Comparison of ENCODE assay signal across 7 cellular contexts in genomic region chr4:143335979-143336827, GRCh38. TPM values are rescaled to one million over a fixed set of nuclear protein-coding genes. Genes with fewer than 3 reads are reported as not detected.
DNase-seq lines count a peak whose midpoint lies in the region; ATAC-seq, FAIRE-seq and TF ChIP-seq lines count a peak whose summit lies in the region.

No MANE protein-coding gene starts in this region.

- DNase-seq in GDM1 (lab: John Stamatoyannopoulos, UW) (peak; percentile 84), HT-29 (ENCODE audit: low spot score) (peak; percentile 82), Peyer's patch (peak; percentile 80 to 93 (median 90)), K562 (ENCODE audit: extremely low read depth in 1 of 4, low spot score in 3 of 4) (peak; percentile 75 to 86 (median 82)), hippocampal formation (lab: John Stamatoyannopoulos, UW) (peak; percentile 86 to 90), putamen (ENCODE audit: low spot score) (peak; percentile 92)

- intact Hi-C loops in K562 (cut with micrococcal nuclease) = loop anchor here (1.0 to 5.0 kb wide), 3 partner anchors 63 to 176 kb away; partner anchors contain the start of gene SMARCA5

- H3K27me3 ChIP-seq in Peyer's patch = no peaks in the 10 kb centered on the region
- H3K27me3 ChIP-seq in K562 (ENCODE audit: control insufficient read depth in 2 of 2, insufficient read depth in 2 of 2, low read length in 2 of 2) = no peaks in the 10 kb centered on the region

- no peaks in the 10 kb centered on the region for H4K20me1 ChIP-seq in K562 (replicated peaks; ENCODE audit: control insufficient read depth, insufficient read depth, low read length)

- WGBS in K562 (ENCODE audit: insufficient coverage, low coverage, missing lambda C conversion rate) = 0% methylated on average over 3 of the region's 88 CpGs

- CTCF ChIA-PET in K562 (lab: Yijun Ruan, JAX; ENCODE audit: low intra/inter-chr PET ratio) = no interaction called here

- TF ChIP-seq CTCF in Peyer's patch (IDR thresholded peaks at IDR 0.05) (no peak), K562 (IDR thresholded peaks at IDR 0.05 in 2 of 3, conservative IDR thresholded peaks at IDR 0.05 in 1 of 3; ENCODE audit: insufficient read depth in 2 of 3, low read depth in 1 of 3, low read length in 3 of 3) (no peak)

- ATAC-seq in GM21515 (IDR thresholded peaks at IDR 0.05; ENCODE audit: unreplicated experiment) = peak; percentile 49
- ATAC-seq in K562 = peak; percentile 83

- H3K9me1 ChIP-seq in K562 (ENCODE audit: control insufficient read depth, insufficient read depth, low read length) = no peaks in the 10 kb centered on the region

- peak; percentile 85 for FAIRE-seq in K562 (lab: Jason Lieb, UNC)

- peak overlapping the region; percentile 83 for H3K4me2 ChIP-seq in K562 (ENCODE audit: insufficient read depth, low read length)

- H2AFZ ChIP-seq in K562 (ENCODE audit: low read depth, low read length) = peak overlapping the region; percentile 76

- H3K9ac ChIP-seq in K562 (ENCODE audit: insufficient read depth in 1 of 2, low read depth in 2 of 2, low read length in 2 of 2) = peak overlapping the region; percentile 64 to 91

- peaks cover 34% of the 10 kb centered on the region for H3K79me2 ChIP-seq in K562 (ENCODE audit: control insufficient read depth, insufficient read depth, low read length)

- no peaks in the 10 kb centered on the region for H3K36me3 ChIP-seq in Peyer's patch
- H3K36me3 ChIP-seq in K562 (ENCODE audit: control insufficient read depth, insufficient read depth, low read length) = no peaks in the 10 kb centered on the region

- H3K4me1 ChIP-seq in Peyer's patch (peaks cover 0 to 2% (median 0%) of the 10 kb centered on the region in 4 donors), K562 (replicated peaks in 1 of 2; ENCODE audit: control insufficient read depth in 2 of 2, insufficient read depth in 2 of 2, low read length in 2 of 2) (peaks cover 5 to 23% of the 10 kb centered on the region in 2 experiments; a peak in 4 of 5 replicates)

- in situ Hi-C loops in K562 (cut with MboI) = no loop called here

- TF ChIP-seq RAD21 in K562 (CRISPR knock-in tag; conservative IDR thresholded peaks at IDR 0.05 in 1 of 2, IDR thresholded peaks at IDR 0.05 in 1 of 2) = no peak

- H3K27ac ChIP-seq in Peyer's patch = peak overlapping the region; percentile 84 to 98 (median 91)
- peak overlapping the region; percentile 83 for H3K27ac ChIP-seq in K562 (ENCODE audit: extremely low read depth, low read depth, low read length)

- TF ChIP-seq EP300 in K562 (IDR thresholded peaks at IDR 0.05; ENCODE audit: low read length) = no peak

- H3K4me3 ChIP-seq in Peyer's patch (peak overlapping the region; percentile 52 to 85 (median 76)), K562 (peak overlapping the region; percentile 84)

- POLR2A ChIA-PET in K562 (lab: Yijun Ruan, JAX) = interaction anchor here (0.7 to 1.7 kb wide), 6 partner anchors 41 to 176 kb away, joined by 3 to 4 read pairs (median 3); no protein-coding TSS in a partner anchor

- BruUV-seq in K562 (replicated peaks; lab: Mats Ljungman, UMichigan) = no TSS peak

- no peaks in the 10 kb centered on the region for H3K9me3 ChIP-seq in Peyer's patch
- H3K9me3 ChIP-seq in K562 (replicated peaks; ENCODE audit: control insufficient read depth, insufficient read depth, low read depth, low read length) = no peaks in the 10 kb centered on the region

- TF ChIP-seq POLR2A in Peyer's patch (IDR thresholded peaks at IDR 0.05) = peak; percentile 17 to 56
- peak; percentile 67 for TF ChIP-seq POLR2A in K562 (conservative IDR thresholded peaks at IDR 0.05)

TF ChIP-seq in K562, 482 proteins besides CTCF, POLR2A, EP300 and RAD21 (continues in another document):
- TF ChIP-seq TAF1 (IDR thresholded peaks at IDR 0.05; ENCODE audit: control insufficient read depth, extremely low read depth, insufficient read depth, low read length, severe bottlenecking) = peak; percentile 36
- TF ChIP-seq SIX5 (IDR thresholded peaks at IDR 0.05; ENCODE audit: borderline replicate concordance in 1 of 2, insufficient read depth in 1 of 2, low read depth in 1 of 2, low read length in 2 of 2) = peak; percentile 50 to 66; a peak in 3 of 4 replicates
- no peak for TF ChIP-seq TSC22D4 (tag; IDR thresholded peaks at IDR 0.05)
- TF ChIP-seq SMAD4 (CRISPR knock-in tag; conservative IDR thresholded peaks at IDR 0.05) = peak; percentile 83
- TF ChIP-seq, protein P1, sequence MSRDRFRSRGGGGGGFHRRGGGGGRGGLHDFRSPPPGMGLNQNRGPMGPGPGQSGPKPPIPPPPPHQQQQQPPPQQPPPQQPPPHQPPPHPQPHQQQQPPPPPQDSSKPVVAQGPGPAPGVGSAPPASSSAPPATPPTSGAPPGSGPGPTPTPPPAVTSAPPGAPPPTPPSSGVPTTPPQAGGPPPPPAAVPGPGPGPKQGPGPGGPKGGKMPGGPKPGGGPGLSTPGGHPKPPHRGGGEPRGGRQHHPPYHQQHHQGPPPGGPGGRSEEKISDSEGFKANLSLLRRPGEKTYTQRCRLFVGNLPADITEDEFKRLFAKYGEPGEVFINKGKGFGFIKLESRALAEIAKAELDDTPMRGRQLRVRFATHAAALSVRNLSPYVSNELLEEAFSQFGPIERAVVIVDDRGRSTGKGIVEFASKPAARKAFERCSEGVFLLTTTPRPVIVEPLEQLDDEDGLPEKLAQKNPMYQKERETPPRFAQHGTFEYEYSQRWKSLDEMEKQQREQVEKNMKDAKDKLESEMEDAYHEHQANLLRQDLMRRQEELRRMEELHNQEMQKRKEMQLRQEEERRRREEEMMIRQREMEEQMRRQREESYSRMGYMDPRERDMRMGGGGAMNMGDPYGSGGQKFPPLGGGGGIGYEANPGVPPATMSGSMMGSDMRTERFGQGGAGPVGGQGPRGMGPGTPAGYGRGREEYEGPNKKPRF (IDR thresholded peaks at IDR 0.05; ENCODE audit: low read depth, low read length) = no peak
- peak; percentile 68 for TF ChIP-seq ZFX (CRISPR knock-in tag; IDR thresholded peaks at IDR 0.05)
- TF ChIP-seq MEF2A (IDR thresholded peaks at IDR 0.05; ENCODE audit: control insufficient read depth, low read depth, low read length) = no peak
- TF ChIP-seq E2F6 (IDR thresholded peaks at IDR 0.05; ENCODE audit: borderline replicate concordance in 1 of 2, extremely low read depth in 1 of 2, insufficient read depth in 1 of 2, insufficient read length in 1 of 2, low read depth in 1 of 2, low read length in 1 of 2, poor library complexity in 1 of 2, severe bottlenecking in 1 of 2) = peak in 1 of 2 experiments; percentile 46
- no peak for TF ChIP-seq CCAR2 (IDR thresholded peaks at IDR 0.05; ENCODE audit: low read depth, low read length)
- TF ChIP-seq ZNF384 (IDR thresholded peaks at IDR 0.05; ENCODE audit: low read depth, low read length) = no peak
- peak; percentile 65; the same call in 1 of the 2 replicates for TF ChIP-seq EP400 (IDR thresholded peaks at IDR 0.05)
- peak; percentile 31; the same call in 1 of the 2 replicates for TF ChIP-seq NCOR1 (IDR thresholded peaks at IDR 0.05)
- TF ChIP-seq NR2F6 (CRISPR knock-in tag; IDR thresholded peaks at IDR 0.05) = no peak
- no peak for TF ChIP-seq MEIS2 (IDR thresholded peaks at IDR 0.05; ENCODE audit: partially characterized antibody)
- TF ChIP-seq E2F3 (CRISPR knock-in tag; IDR thresholded peaks at IDR 0.05) = no peak
- peak; percentile 59 for TF ChIP-seq NFIC (IDR thresholded peaks at IDR 0.05)
- TF ChIP-seq NR2C1 (IDR thresholded peaks at IDR 0.05) = peak; percentile 34; the same call in 1 of the 2 replicates
- peak; percentile 41; the same call in 1 of the 2 replicates for TF ChIP-seq NR2C1 (tag; IDR thresholded peaks at IDR 0.05)
- TF ChIP-seq ATF1 (CRISPR knock-in tag; IDR thresholded peaks at IDR 0.05) = no peak
- TF ChIP-seq ATF1 (tag; IDR thresholded peaks at IDR 0.05) = no peak
- TF ChIP-seq BHLHE40 (IDR thresholded peaks at IDR 0.05; ENCODE audit: low read length) = no peak
- 0 out of 2 replicates have a peak, but pooled peaks have one; percentile 12 for TF ChIP-seq SMC3 (conservative IDR thresholded peaks at IDR 0.05; ENCODE audit: insufficient read depth, low read depth, low read length)
- no peak for TF ChIP-seq WHSC1 (IDR thresholded peaks at IDR 0.05; ENCODE audit: low read length)
- no peak for TF ChIP-seq BRD4 (IDR thresholded peaks at IDR 0.05)

RNA-seq across cellular contexts. Expression of gene GAB1, which starts 0.5 kb away (rescaled TPM):
- 7.8 and 8.7 TPM in 2 replicates for total RNA-seq in HT-29 (2014; rRNA removed; shearing (Covaris generic))
- total RNA-seq in Peyer's patch (10 to 100 TPM; 31.9 to 76.7 (median 40.5) TPM), K562 (2014; rRNA removed) (5.3 and 8.9 TPM in 2 replicates), K562 (2014; rRNA removed; fragmentation: Illumina TruSeq; extraction: Trizol) (9.7 and 12.0 TPM in 2 replicates), K562 (2015; rRNA removed; fragmentation: Illumina TruSeq; extraction: Trizol) (8.0 and 8.7 TPM in 2 replicates), K562 (2021) (10.3 and 10.9 TPM in 2 replicates)
- total RNA-seq in K562 (2011; cell fraction: chromatin; rRNA removed; ENCODE audit: low replicate concordance) = 25.0 and 56.0 TPM in 2 replicates
- total RNA-seq in K562 (2011; cell fraction: nucleolus; rRNA removed) = 10.0 and 11.8 TPM in 2 replicates
- 25.5 and 30.8 TPM in 2 replicates for total RNA-seq in K562 (2011; cell fraction: nucleoplasm; rRNA removed)
- polyA plus RNA-seq in K562 (2011; rRNA removed) (7.5 and 8.8 TPM in 2 replicates), K562 (2014; fragmentation: Illumina TruSeq; extraction: Trizol) (12.4 and 14.6 TPM in 2 replicates), K562 (2014; fragmentation: Nextera tagmentation; extraction: Ambion mirVana) (1 to 10 TPM; 1.3 to 2.2 TPM), K562 (2014; rRNA removed) (2.9 and 7.1 TPM in 2 replicates)
- 3.1 and 3.5 TPM in 2 replicates for polyA plus RNA-seq in K562 (2011; cell fraction: cytosol; rRNA removed)
- polyA plus RNA-seq in K562 (2011; cell fraction: nucleus; rRNA removed) = 14.7 and 16.9 TPM in 2 replicates
- 2.7 and 5.0 TPM in 2 replicates for polyA plus RNA-seq in K562 (2012)
- 17.5 and 25.5 TPM in 2 replicates for polyA minus RNA-seq in K562 (2011; rRNA and poly(A)+ RNA removed)
- polyA minus RNA-seq in K562 (2011; cell fraction: cytosol; rRNA and poly(A)+ RNA removed) = 7.1 and 7.4 TPM in 2 replicates
- polyA minus RNA-seq in K562 (2011; cell fraction: nucleus; rRNA and poly(A)+ RNA removed) = 14.5 and 16.8 TPM in 2 replicates

Comparison
In these comparisons a context has a peak if more than half of its experiments do, and no peak if none do; other contexts are left out.
1. Peak in every context shown above with its lines: DNase-seq, ATAC-seq, H3K4me3 ChIP-seq and H3K27ac ChIP-seq.